2 cellular contexts compared by ENCODE assay signal in the genomic region with DNA sequence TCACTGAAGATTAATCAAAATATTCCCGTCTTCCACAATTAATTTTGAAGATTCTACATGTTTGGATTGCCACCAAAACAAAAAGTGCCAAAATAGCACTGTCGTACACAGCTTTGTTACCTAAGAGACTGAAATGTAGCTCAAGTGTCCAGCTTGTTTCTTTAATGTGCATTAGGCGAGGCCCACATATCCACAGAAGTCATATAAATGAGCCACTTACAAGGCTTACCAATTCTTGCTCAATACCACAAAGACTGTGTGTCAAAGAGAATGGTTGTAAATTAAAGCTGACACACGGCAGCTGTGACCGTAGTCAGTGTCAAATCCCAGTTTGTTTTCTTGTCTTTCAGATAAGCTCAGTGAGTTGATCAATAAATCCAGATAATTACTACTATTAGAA.
TF ChIP-seq lines count a peak whose summit lies in the region.

No MANE protein-coding gene starts in this region.

TF ChIP-seq in HEK293T, 16 proteins besides CTCF, POLR2A, EP300 and RAD21 (continued from another document):
- TF ChIP-seq, protein P1, sequence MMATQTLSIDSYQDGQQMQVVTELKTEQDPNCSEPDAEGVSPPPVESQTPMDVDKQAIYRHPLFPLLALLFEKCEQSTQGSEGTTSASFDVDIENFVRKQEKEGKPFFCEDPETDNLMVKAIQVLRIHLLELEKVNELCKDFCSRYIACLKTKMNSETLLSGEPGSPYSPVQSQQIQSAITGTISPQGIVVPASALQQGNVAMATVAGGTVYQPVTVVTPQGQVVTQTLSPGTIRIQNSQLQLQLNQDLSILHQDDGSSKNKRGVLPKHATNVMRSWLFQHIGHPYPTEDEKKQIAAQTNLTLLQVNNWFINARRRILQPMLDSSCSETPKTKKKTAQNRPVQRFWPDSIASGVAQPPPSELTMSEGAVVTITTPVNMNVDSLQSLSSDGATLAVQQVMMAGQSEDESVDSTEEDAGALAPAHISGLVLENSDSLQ (IDR thresholded peaks at IDR 0.05) = peak; percentile 54

TF ChIP-seq in H1, 55 proteins besides CTCF, POLR2A, EP300 and RAD21 (continued from another document):
- TF ChIP-seq E2F6 (IDR thresholded peaks at IDR 0.05) (no peak), EGR1 (IDR thresholded peaks at IDR 0.05; ENCODE audit: borderline replicate concordance, low read depth, low read length) (no peak), NRF1 (IDR thresholded peaks at IDR 0.05; ENCODE audit: low read depth, low read length) (no peak), JUND (IDR thresholded peaks at IDR 0.05; ENCODE audit: low read length) (no peak), BRCA1 (IDR thresholded peaks at IDR 0.05; ENCODE audit: low read depth, low read length) (no peak), CHD1 (IDR thresholded peaks at IDR 0.05; ENCODE audit: low read depth, low read length) (no peak)
- TF ChIP-seq, protein P2, sequence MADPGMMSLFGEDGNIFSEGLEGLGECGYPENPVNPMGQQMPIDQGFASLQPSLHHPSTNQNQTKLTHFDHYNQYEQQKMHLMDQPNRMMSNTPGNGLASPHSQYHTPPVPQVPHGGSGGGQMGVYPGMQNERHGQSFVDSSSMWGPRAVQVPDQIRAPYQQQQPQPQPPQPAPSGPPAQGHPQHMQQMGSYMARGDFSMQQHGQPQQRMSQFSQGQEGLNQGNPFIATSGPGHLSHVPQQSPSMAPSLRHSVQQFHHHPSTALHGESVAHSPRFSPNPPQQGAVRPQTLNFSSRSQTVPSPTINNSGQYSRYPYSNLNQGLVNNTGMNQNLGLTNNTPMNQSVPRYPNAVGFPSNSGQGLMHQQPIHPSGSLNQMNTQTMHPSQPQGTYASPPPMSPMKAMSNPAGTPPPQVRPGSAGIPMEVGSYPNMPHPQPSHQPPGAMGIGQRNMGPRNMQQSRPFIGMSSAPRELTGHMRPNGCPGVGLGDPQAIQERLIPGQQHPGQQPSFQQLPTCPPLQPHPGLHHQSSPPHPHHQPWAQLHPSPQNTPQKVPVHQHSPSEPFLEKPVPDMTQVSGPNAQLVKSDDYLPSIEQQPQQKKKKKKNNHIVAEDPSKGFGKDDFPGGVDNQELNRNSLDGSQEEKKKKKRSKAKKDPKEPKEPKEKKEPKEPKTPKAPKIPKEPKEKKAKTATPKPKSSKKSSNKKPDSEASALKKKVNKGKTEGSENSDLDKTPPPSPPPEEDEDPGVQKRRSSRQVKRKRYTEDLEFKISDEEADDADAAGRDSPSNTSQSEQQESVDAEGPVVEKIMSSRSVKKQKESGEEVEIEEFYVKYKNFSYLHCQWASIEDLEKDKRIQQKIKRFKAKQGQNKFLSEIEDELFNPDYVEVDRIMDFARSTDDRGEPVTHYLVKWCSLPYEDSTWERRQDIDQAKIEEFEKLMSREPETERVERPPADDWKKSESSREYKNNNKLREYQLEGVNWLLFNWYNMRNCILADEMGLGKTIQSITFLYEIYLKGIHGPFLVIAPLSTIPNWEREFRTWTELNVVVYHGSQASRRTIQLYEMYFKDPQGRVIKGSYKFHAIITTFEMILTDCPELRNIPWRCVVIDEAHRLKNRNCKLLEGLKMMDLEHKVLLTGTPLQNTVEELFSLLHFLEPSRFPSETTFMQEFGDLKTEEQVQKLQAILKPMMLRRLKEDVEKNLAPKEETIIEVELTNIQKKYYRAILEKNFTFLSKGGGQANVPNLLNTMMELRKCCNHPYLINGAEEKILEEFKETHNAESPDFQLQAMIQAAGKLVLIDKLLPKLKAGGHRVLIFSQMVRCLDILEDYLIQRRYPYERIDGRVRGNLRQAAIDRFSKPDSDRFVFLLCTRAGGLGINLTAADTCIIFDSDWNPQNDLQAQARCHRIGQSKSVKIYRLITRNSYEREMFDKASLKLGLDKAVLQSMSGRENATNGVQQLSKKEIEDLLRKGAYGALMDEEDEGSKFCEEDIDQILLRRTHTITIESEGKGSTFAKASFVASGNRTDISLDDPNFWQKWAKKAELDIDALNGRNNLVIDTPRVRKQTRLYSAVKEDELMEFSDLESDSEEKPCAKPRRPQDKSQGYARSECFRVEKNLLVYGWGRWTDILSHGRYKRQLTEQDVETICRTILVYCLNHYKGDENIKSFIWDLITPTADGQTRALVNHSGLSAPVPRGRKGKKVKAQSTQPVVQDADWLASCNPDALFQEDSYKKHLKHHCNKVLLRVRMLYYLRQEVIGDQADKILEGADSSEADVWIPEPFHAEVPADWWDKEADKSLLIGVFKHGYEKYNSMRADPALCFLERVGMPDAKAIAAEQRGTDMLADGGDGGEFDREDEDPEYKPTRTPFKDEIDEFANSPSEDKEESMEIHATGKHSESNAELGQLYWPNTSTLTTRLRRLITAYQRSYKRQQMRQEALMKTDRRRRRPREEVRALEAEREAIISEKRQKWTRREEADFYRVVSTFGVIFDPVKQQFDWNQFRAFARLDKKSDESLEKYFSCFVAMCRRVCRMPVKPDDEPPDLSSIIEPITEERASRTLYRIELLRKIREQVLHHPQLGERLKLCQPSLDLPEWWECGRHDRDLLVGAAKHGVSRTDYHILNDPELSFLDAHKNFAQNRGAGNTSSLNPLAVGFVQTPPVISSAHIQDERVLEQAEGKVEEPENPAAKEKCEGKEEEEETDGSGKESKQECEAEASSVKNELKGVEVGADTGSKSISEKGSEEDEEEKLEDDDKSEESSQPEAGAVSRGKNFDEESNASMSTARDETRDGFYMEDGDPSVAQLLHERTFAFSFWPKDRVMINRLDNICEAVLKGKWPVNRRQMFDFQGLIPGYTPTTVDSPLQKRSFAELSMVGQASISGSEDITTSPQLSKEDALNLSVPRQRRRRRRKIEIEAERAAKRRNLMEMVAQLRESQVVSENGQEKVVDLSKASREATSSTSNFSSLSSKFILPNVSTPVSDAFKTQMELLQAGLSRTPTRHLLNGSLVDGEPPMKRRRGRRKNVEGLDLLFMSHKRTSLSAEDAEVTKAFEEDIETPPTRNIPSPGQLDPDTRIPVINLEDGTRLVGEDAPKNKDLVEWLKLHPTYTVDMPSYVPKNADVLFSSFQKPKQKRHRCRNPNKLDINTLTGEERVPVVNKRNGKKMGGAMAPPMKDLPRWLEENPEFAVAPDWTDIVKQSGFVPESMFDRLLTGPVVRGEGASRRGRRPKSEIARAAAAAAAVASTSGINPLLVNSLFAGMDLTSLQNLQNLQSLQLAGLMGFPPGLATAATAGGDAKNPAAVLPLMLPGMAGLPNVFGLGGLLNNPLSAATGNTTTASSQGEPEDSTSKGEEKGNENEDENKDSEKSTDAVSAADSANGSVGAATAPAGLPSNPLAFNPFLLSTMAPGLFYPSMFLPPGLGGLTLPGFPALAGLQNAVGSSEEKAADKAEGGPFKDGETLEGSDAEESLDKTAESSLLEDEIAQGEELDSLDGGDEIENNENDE (IDR thresholded peaks at IDR 0.05; ENCODE audit: insufficient replicate concordance, low read length) = no peak
